In genomic region chr18:79068299-79068945, GRCh38 we compare ENCODE assay signal across 8 cellular contexts. TPM values are rescaled to one million over a fixed set of nuclear protein-coding genes. Genes with fewer than 3 reads are reported as not detected.
DNase-seq lines count a peak whose midpoint lies in the region; ATAC-seq, FAIRE-seq and TF ChIP-seq lines count a peak whose summit lies in the region.

No MANE protein-coding gene starts in this region.

- H3K27me3 Mint-ChIP-seq in endodermal cell (ENCODE audit: insufficient read depth) (peaks cover 31% of the 10 kb centered on the region), neural crest cell (ENCODE audit: low read depth) (peaks cover 30% of the 10 kb centered on the region)

- 0 out of 2 replicates have a peak overlapping the region, but pooled peaks have one; percentile 25 for H3K27ac ChIP-seq in SK-N-MC
- peak overlapping the region; percentile 63 for H3K27ac ChIP-seq in endodermal cell (ENCODE audit: low read depth, low read length)

- peak; percentile 32 for ATAC-seq in HG02852 (IDR thresholded peaks at IDR 0.05; ENCODE audit: unreplicated experiment)
- ATAC-seq in GM18870 (IDR thresholded peaks at IDR 0.05; ENCODE audit: unreplicated experiment): no peak
- no peak for ATAC-seq in HG03571 (IDR thresholded peaks at IDR 0.05; ENCODE audit: unreplicated experiment)

- H3K4me1 ChIP-seq in endodermal cell (ENCODE audit: control insufficient read depth, insufficient read depth, low read length): no peaks in the 10 kb centered on the region

- peaks cover 52% of the 10 kb centered on the region for H3K9me3 Mint-ChIP-seq in endodermal cell
- peaks cover 34% of the 10 kb centered on the region for H3K9me3 Mint-ChIP-seq in neural crest cell

- 88 to 91% methylated on average over 16 to 51 of the region's 51 CpGs for WGBS in endodermal cell (ENCODE audit: insufficient coverage in 1 of 2, insufficient read length in 1 of 2), 2 experiments

- no peak for DNase-seq in GM12892 (ENCODE audit: insufficient read length)
- no peak for DNase-seq in SK-N-MC (ENCODE audit: low read depth, low spot score)
- DNase-seq in endodermal cell: no peak
- DNase-seq in neural crest cell (ENCODE audit: low read depth, low spot score): no peak
- no peak for DNase-seq in NCI-H1930 (lab: John Stamatoyannopoulos, UW)

- no peak for TF ChIP-seq CTCF in endodermal cell (conservative IDR thresholded peaks at IDR 0.05)
- TF ChIP-seq CTCF in neural crest cell (conservative IDR thresholded peaks at IDR 0.05): no peak

- H3K9ac ChIP-seq in SK-N-MC (ENCODE audit: insufficient read length) (no peak overlapping the region), endodermal cell (ENCODE audit: extremely low read depth, low read length, poor library complexity, severe bottlenecking) (no peak overlapping the region)

- H3K36me3 Mint-ChIP-seq in endodermal cell (ENCODE audit: low read depth): peaks cover 22% of the 10 kb centered on the region
- peaks cover 31% of the 10 kb centered on the region for H3K36me3 Mint-ChIP-seq in neural crest cell (ENCODE audit: low read depth)

- H3K36me3 ChIP-seq in SK-N-MC (ENCODE audit: insufficient read depth, low read length): no peaks in the 10 kb centered on the region
- no peaks in the 10 kb centered on the region for H3K36me3 ChIP-seq in endodermal cell (ENCODE audit: control insufficient read depth, insufficient read depth, low read length)

- H3K4me3 Mint-ChIP-seq in endodermal cell (peak overlapping the region; percentile 78), neural crest cell (peak overlapping the region; percentile 82)

- H3K9me3 ChIP-seq in SK-N-MC (ENCODE audit: low read depth, low read length) (no peaks in the 10 kb centered on the region), endodermal cell (ENCODE audit: control insufficient read depth, low read length) (peaks cover 18% of the 10 kb centered on the region)

- TF ChIP-seq POLR2A in GM12892 (IDR thresholded peaks at IDR 0.05; ENCODE audit: low read depth, low read length): no peak

- FAIRE-seq in GM12892 (lab: Jason Lieb, UNC): peak; percentile 21

- H3K4me1 Mint-ChIP-seq in endodermal cell (peaks cover 6% of the 10 kb centered on the region), neural crest cell (peaks cover 23% of the 10 kb centered on the region)

- H3K27ac Mint-ChIP-seq in endodermal cell: peak overlapping the region; percentile 81
- peak overlapping the region; percentile 91 for H3K27ac Mint-ChIP-seq in neural crest cell (ENCODE audit: unreplicated experiment)

- peaks cover 5% of the 10 kb centered on the region for H3K27me3 ChIP-seq in endodermal cell (ENCODE audit: control insufficient read depth, insufficient read depth, low read length, poor library complexity, severe bottlenecking)

- H3K4me3 ChIP-seq in SK-N-MC (peak overlapping the region; percentile 79), endodermal cell (ENCODE audit: low read length) (peak overlapping the region; percentile 93)

RNA-seq across cellular contexts. Expression of gene ATP9B, which starts 0.8 kb away (rescaled TPM):
- polyA plus RNA-seq in GM12892 (2012; ENCODE audit: missing spikeins): 8.7 TPM
- 10 to 100 TPM; 29.1 to 38.1 TPM for total RNA-seq in endodermal cell
- 12.4 TPM for polyA plus RNA-seq in endodermal cell (2013, experiment 1 of 2)
- 14.3 TPM for polyA plus RNA-seq in endodermal cell (2013, experiment 2 of 2)
- total RNA-seq in neural crest cell: 32.9 and 33.8 TPM in 2 replicates
